ENCODE assay signal across 14 cellular contexts in genomic region chr1:111541721-111542120, GRCh38. TPM values are rescaled to one million over a fixed set of nuclear protein-coding genes. Genes with fewer than 3 reads are reported as not detected.
DNase-seq lines count a peak whose midpoint lies in the region; ATAC-seq, FAIRE-seq and TF ChIP-seq lines count a peak whose summit lies in the region.
"Had no signal": no experiment of that assay in that cellular context is flagged by ENCODE, and none has a peak within 500 bp of the region (broad histone marks: within the 10 kb centered on the region; RNA-seq: fewer than 3 reads in every experiment).

No MANE protein-coding gene starts in this region.

- H3K9me2 ChIP-seq in Loucy (replicated peaks; ENCODE audit: low read depth, low read length): no peaks in the 10 kb centered on the region

- H3K4me2 ChIP-seq in Loucy (ENCODE audit: low read depth, low read length, poor library complexity, severe bottlenecking) (no peak overlapping the region), endothelial cell of umbilical vein (ENCODE audit: insufficient read depth, low read length) (peak overlapping the region; percentile 22)

- no peak for TF ChIP-seq EP300 in tibial nerve (IDR thresholded peaks at IDR 0.05)

- TF ChIP-seq CTCF in Loucy (conservative IDR thresholded peaks at IDR 0.05; ENCODE audit: low read length) (no peak), endothelial cell of umbilical vein (IDR thresholded peaks at IDR 0.05; ENCODE audit: extremely low read depth in 1 of 2, insufficient read depth in 1 of 2, low read depth in 1 of 2, low read length in 2 of 2) (no peak), adrenal gland (IDR thresholded peaks at IDR 0.05) (no peak), tibial nerve (IDR thresholded peaks at IDR 0.05) (no peak)

- no peak overlapping the region for H3K27ac ChIP-seq in endothelial cell of umbilical vein (ENCODE audit: insufficient read depth, low read depth, low read length)
- H3K27ac ChIP-seq in muscle layer of colon (ENCODE audit: low read depth, low read length): peak overlapping the region; percentile 35
- no peak overlapping the region for H3K27ac ChIP-seq in adrenal gland
- no peak overlapping the region for H3K27ac ChIP-seq in tibial nerve

- intact Hi-C loops in endothelial cell of umbilical vein (cut with micrococcal nuclease) (no loop called here), adrenal gland (cut with DNase I) (no loop called here)
- intact Hi-C loops in activated CD4-positive, alpha-beta T cell treated with anti-CD3 and anti-CD28 coated beads for 36 hours (cut with DNase I, micrococcal nuclease): no loop called here

- no peaks in the 10 kb centered on the region for H3K79me2 ChIP-seq in Loucy (ENCODE audit: insufficient read depth, low read length)
- H3K79me2 ChIP-seq in endothelial cell of umbilical vein (ENCODE audit: control insufficient read depth, insufficient read depth, low read length): no peaks in the 10 kb centered on the region

- CTCF ChIA-PET in endothelial cell of umbilical vein (lab: Charles Lee): no interaction called here
- CTCF ChIA-PET in activated CD4-positive, alpha-beta T cell treated with anti-CD3 and anti-CD28 coated beads for 36 hours (lab: Charles Lee): interaction anchor here (1.8 kb wide), 1 partner anchor 33 kb away, joined by 10 read pairs; no protein-coding TSS in a partner anchor

- WGBS in adrenal gland, 4 donors: 83 to 87% (median 85%) methylated on average over 4 of the region's 4 CpGs
- whole genome bisulfite sequencing in tibial nerve, 2 donors: 71 to 83% methylated on average over 4 of the region's 4 CpGs

- H4K20me1 ChIP-seq in Loucy (ENCODE audit: insufficient read depth, low read length, poor library complexity, severe bottlenecking) (no peaks in the 10 kb centered on the region), endothelial cell of umbilical vein (replicated peaks; ENCODE audit: control insufficient read depth, extremely low read depth, insufficient read depth, low read length) (no peaks in the 10 kb centered on the region)

- no peaks in the 10 kb centered on the region for H3K9me1 ChIP-seq in endothelial cell of umbilical vein (replicated peaks; ENCODE audit: control insufficient read depth, extremely low read depth, insufficient read depth, low read length)

- H3K9me3 ChIP-seq in Loucy (ENCODE audit: insufficient read depth, low read depth, low read length) (no peaks in the 10 kb centered on the region), endothelial cell of umbilical vein (replicated peaks; ENCODE audit: control insufficient read depth, insufficient read depth, low read length) (no peaks in the 10 kb centered on the region), muscle layer of colon (ENCODE audit: low read length) (no peaks in the 10 kb centered on the region), adrenal gland (replicated peaks in 1 of 3) (no peaks in the 10 kb centered on the region), tibial nerve (no peaks in the 10 kb centered on the region)

- FAIRE-seq in endothelial cell of umbilical vein (lab: Jason Lieb, UNC): no peak

- H3K9ac ChIP-seq in Loucy (ENCODE audit: low read depth, low read length, poor library complexity, severe bottlenecking) (no peak overlapping the region), endothelial cell of umbilical vein (replicated peaks; ENCODE audit: extremely low read depth, insufficient read depth, low read length) (no peak overlapping the region), muscle layer of colon (ENCODE audit: low read length) (no peak overlapping the region)

- dilution Hi-C loops in endothelial cell of umbilical vein (cut with MboI; ENCODE audit: extremely low pct_ligation_motif_present, low sequenced_read_pairs): no loop called here

- H3K4me1 Mint-ChIP-seq in activated CD4-positive, alpha-beta T cell treated with anti-CD3 and anti-CD28 coated beads for 36 hours: peaks cover 8% of the 10 kb centered on the region

- H3K4me3 Mint-ChIP-seq in activated CD4-positive, alpha-beta T cell treated with anti-CD3 and anti-CD28 coated beads for 36 hours: no peak overlapping the region
- H3K4me3 Mint-ChIP-seq: activated naive CD8-positive, alpha-beta T cell treated with anti-CD3 and anti-CD28 coated beads, Interleukin-2, amount 50 U/mL, for 24 hours; stimulated activated naive CD8-positive, alpha-beta T cell treated with anti-CD3 and anti-CD28 coated beads, Interleukin-15, Interleukin-2, amounts not matched to agents 100 ng/mL and 50 ng/mL, for 24 hours; T-helper 2 cell treated with Interferon-gamma antibody and Interleukin-4, amounts not matched to agents 5 μg/mL and 100 μg/mL, for 36 hours had no signal

- no peaks in the 10 kb centered on the region for H3K36me3 Mint-ChIP-seq in activated CD4-positive, alpha-beta T cell treated with anti-CD3 and anti-CD28 coated beads for 36 hours (ENCODE audit: low read depth)

- TF ChIP-seq POLR2A in endothelial cell of umbilical vein (IDR thresholded peaks at IDR 0.05; ENCODE audit: low read depth, low read length): no peak
- TF ChIP-seq POLR2A in adrenal gland (IDR thresholded peaks at IDR 0.05): no peak
- no peak for TF ChIP-seq POLR2A in tibial nerve (IDR thresholded peaks at IDR 0.05)

- H3K27me3 ChIP-seq in Loucy (ENCODE audit: insufficient read depth, low read length, poor library complexity, severe bottlenecking): no peaks in the 10 kb centered on the region
- H3K27me3 ChIP-seq in endothelial cell of umbilical vein (ENCODE audit: control insufficient read depth in 2 of 2, insufficient read depth in 2 of 2, low read length in 2 of 2): peaks cover 6 to 7% of the 10 kb centered on the region in 2 experiments
- H3K27me3 ChIP-seq in muscle layer of colon (ENCODE audit: control insufficient read depth in 1 of 2, insufficient read depth in 2 of 2, low read length in 2 of 2): no peaks in the 10 kb centered on the region
- H3K27me3 ChIP-seq in adrenal gland: no peaks in the 10 kb centered on the region
- no peaks in the 10 kb centered on the region for H3K27me3 ChIP-seq in tibial nerve

- H3K4me1 ChIP-seq in Loucy (ENCODE audit: insufficient read depth, low read length, poor library complexity, severe bottlenecking): no peaks in the 10 kb centered on the region
- peaks cover 2% of the 10 kb centered on the region for H3K4me1 ChIP-seq in endothelial cell of umbilical vein (ENCODE audit: control insufficient read depth, extremely low read depth, insufficient read depth, low read length)
- H3K4me1 ChIP-seq in muscle layer of colon (ENCODE audit: insufficient read depth, low read length): peaks cover 28% of the 10 kb centered on the region
- H3K4me1 ChIP-seq in adrenal gland (replicated peaks in 1 of 2): no peaks in the 10 kb centered on the region
- peaks cover 0 to 11% (median 1%) of the 10 kb centered on the region in 4 donors for H3K4me1 ChIP-seq in tibial nerve

- H3K36me3 ChIP-seq in Loucy (ENCODE audit: insufficient read depth, low read length): no peaks in the 10 kb centered on the region
- H3K36me3 ChIP-seq in endothelial cell of umbilical vein (ENCODE audit: control insufficient read depth in 2 of 2, extremely low read depth in 1 of 2, insufficient read depth in 2 of 2, low read length in 2 of 2): no peaks in the 10 kb centered on the region
- no peaks in the 10 kb centered on the region for H3K36me3 ChIP-seq in muscle layer of colon (ENCODE audit: insufficient read depth, low read length)
- H3K36me3 ChIP-seq in adrenal gland (replicated peaks in 1 of 2): no peaks in the 10 kb centered on the region
- no peaks in the 10 kb centered on the region for H3K36me3 ChIP-seq in tibial nerve

- peaks cover 4% of the 10 kb centered on the region for H3K9me3 Mint-ChIP-seq in activated CD4-positive, alpha-beta T cell treated with anti-CD3 and anti-CD28 coated beads for 36 hours (ENCODE audit: low read depth)

- POLR2A ChIA-PET in endothelial cell of umbilical vein (lab: Charles Lee): no interaction called here
- POLR2A ChIA-PET in activated CD4-positive, alpha-beta T cell treated with anti-CD3 and anti-CD28 coated beads for 36 hours (lab: Charles Lee): no interaction called here

- no peaks in the 10 kb centered on the region for H3K27me3 Mint-ChIP-seq in activated CD4-positive, alpha-beta T cell treated with anti-CD3 and anti-CD28 coated beads for 36 hours

- no peak overlapping the region for H3K27ac Mint-ChIP-seq in activated CD4-positive, alpha-beta T cell treated with anti-CD3 and anti-CD28 coated beads for 36 hours
- H3K27ac Mint-ChIP-seq: activated naive CD8-positive, alpha-beta T cell treated with anti-CD3 and anti-CD28 coated beads, Interleukin-2, amount 50 U/mL, for 24 hours; stimulated activated naive CD8-positive, alpha-beta T cell treated with anti-CD3 and anti-CD28 coated beads, Interleukin-15, Interleukin-2, amounts not matched to agents 100 ng/mL and 50 ng/mL, for 24 hours; T-helper 2 cell treated with Interferon-gamma antibody and Interleukin-4, amounts not matched to agents 5 μg/mL and 100 μg/mL, for 36 hours had no signal

- no peaks in the 10 kb centered on the region for H3F3A ChIP-seq in Loucy (ENCODE audit: low read depth)

- H2AFZ ChIP-seq in Loucy (ENCODE audit: low read length): peak overlapping the region; percentile 41; the same call in 1 of the 2 replicates
- no peak overlapping the region for H2AFZ ChIP-seq in endothelial cell of umbilical vein (ENCODE audit: low read depth, low read length)

- no TSS peak for BruUV-seq in endothelial cell of umbilical vein (replicated peaks; lab: Mats Ljungman, UMichigan)

- H3K4me3 ChIP-seq in Loucy (ENCODE audit: low read length, poor library complexity, severe bottlenecking) (no peak overlapping the region), endothelial cell of umbilical vein (replicated peaks in 1 of 3; ENCODE audit: insufficient read depth in 1 of 3, low read depth in 1 of 3, low read length in 3 of 3) (no peak overlapping the region), muscle layer of colon (ENCODE audit: low read depth in 1 of 2, low read length in 2 of 2) (no peak overlapping the region), adrenal gland (no peak overlapping the region), tibial nerve (no peak overlapping the region)

- ATAC-seq in activated CD4-positive, alpha-beta T cell treated with anti-CD3 and anti-CD28 coated beads for 36 hours: no peak
- ATAC-seq in HG02588 (IDR thresholded peaks at IDR 0.05; ENCODE audit: unreplicated experiment): no peak
- ATAC-seq: activated naive CD8-positive, alpha-beta T cell treated with anti-CD3 and anti-CD28 coated beads, Interleukin-2, amount 50 U/mL, for 24 hours had no signal

- DNase-seq in ELR (ENCODE audit: low read depth) (peak; percentile 84), endothelial cell of umbilical vein (ENCODE audit: low read depth, low spot score) (no peak), adrenal gland (no peak), tibial nerve (ENCODE audit: low spot score in 2 of 2) (no peak)
- DNase-seq in activated CD4-positive, alpha-beta T cell treated with anti-CD3 and anti-CD28 coated beads for 36 hours: no peak
- DNase-seq: activated naive CD8-positive, alpha-beta T cell treated with anti-CD3 and anti-CD28 coated beads, Interleukin-2, amount 50 U/mL, for 24 hours; dermis blood vessel endothelial cell; stimulated activated CD4-positive, alpha-beta T cell treated with anti-CD3 and anti-CD28 coated beads, Interleukin-4, amount 100 ng/mL, for 4 hours had no signal

RNA-seq across cellular contexts. Expression of gene ADORA3, which starts 38.3 kb away (rescaled TPM):
- total RNA-seq in endothelial cell of umbilical vein: 0.31 TPM in 1 of 2 replicates, not detected in the other
- 0.03 TPM in 1 of 2 replicates, not detected in the other for polyA plus RNA-seq in endothelial cell of umbilical vein
- polyA plus RNA-seq in endothelial cell of umbilical vein (2011; cell fraction: cytosol; rRNA removed): 0.06 TPM in 1 of 2 replicates, not detected in the other
- 0.26 and 0.31 TPM in 2 replicates for polyA plus RNA-seq in endothelial cell of umbilical vein (2011; cell fraction: nucleus; rRNA removed)
- not detected in 2 replicates for polyA plus RNA-seq in endothelial cell of umbilical vein (2012)
- 0.90 TPM in 1 of 2 replicates, not detected in the other for polyA minus RNA-seq in endothelial cell of umbilical vein
- polyA minus RNA-seq in endothelial cell of umbilical vein (2011; cell fraction: cytosol; rRNA and poly(A)+ RNA removed): not detected
- polyA minus RNA-seq in endothelial cell of umbilical vein (2011; cell fraction: nucleus; rRNA and poly(A)+ RNA removed): 0.48 TPM in 1 of 2 replicates, not detected in the other
- total RNA-seq in adrenal gland: 10 to 100 TPM in 7 of 8 donors, 1 to 10 TPM in 1; 7.5 to 51.0 (median 21.1) TPM
- polyA plus RNA-seq in adrenal gland: 10 to 100 TPM in 2 of 3 donors, 1 to 10 TPM in 1; 9.6 to 15.6 (median 10.1) TPM
- under 1 TPM in 1 of 2 experiments, not detected in 1; 0.16 TPM for total RNA-seq in activated CD4-positive, alpha-beta T cell treated with anti-CD3 and anti-CD28 coated beads for 36 hours
- total RNA-seq in tibial nerve: 10 to 100 TPM in 2 of 4 donors, 1 to 10 TPM in 2; 5.3 to 17.5 (median 9.9) TPM
- total RNA-seq: dermis blood vessel endothelial cell, pulmonary artery endothelial cell had no signal

RNA-seq across cellular contexts. Expression of gene TMIGD3, which starts 38.3 kb away (rescaled TPM):
- 0.49 TPM in 1 of 2 replicates, not detected in the other for total RNA-seq in endothelial cell of umbilical vein
- 0.07 and 0.24 TPM in 2 replicates for polyA plus RNA-seq in endothelial cell of umbilical vein
- 0.07 and 0.25 TPM in 2 replicates for polyA plus RNA-seq in endothelial cell of umbilical vein (2011; cell fraction: cytosol; rRNA removed)
- polyA plus RNA-seq in endothelial cell of umbilical vein (2011; cell fraction: nucleus; rRNA removed): 0.28 and 0.43 TPM in 2 replicates
- not detected in 2 replicates for polyA plus RNA-seq in endothelial cell of umbilical vein (2012)
- polyA minus RNA-seq in endothelial cell of umbilical vein: not detected in 2 replicates
- not detected for polyA minus RNA-seq in endothelial cell of umbilical vein (2011; cell fraction: cytosol; rRNA and poly(A)+ RNA removed)
- polyA minus RNA-seq in endothelial cell of umbilical vein (2011; cell fraction: nucleus; rRNA and poly(A)+ RNA removed): not detected in 2 replicates
- total RNA-seq in adrenal gland: 10 to 100 TPM; 15.9 to 53.1 (median 26.3) TPM
- polyA plus RNA-seq in adrenal gland: 10 to 100 TPM; 15.8 to 53.8 (median 24.1) TPM
- not detected for total RNA-seq in activated CD4-positive, alpha-beta T cell treated with anti-CD3 and anti-CD28 coated beads for 36 hours
- total RNA-seq in tibial nerve: 1 to 10 TPM in 2 of 4 donors, under 1 TPM in 2; 0.59 to 9.6 (median 2.3) TPM
- total RNA-seq: dermis blood vessel endothelial cell, pulmonary artery endothelial cell had no signal
